28 cellular contexts compared by ENCODE assay signal in genomic region chr5:103668281-103668680, GRCh38.
"Had no signal": no experiment of that assay in that cellular context is flagged by ENCODE, and none has a peak within 500 bp of the region (broad histone marks: within the 10 kb centered on the region; RNA-seq: fewer than 3 reads in every experiment).

No MANE protein-coding gene starts in this region.

- H3K27me3 Mint-ChIP-seq: natural killer cell treated with Interleukin-12 subunit alpha and Interleukin-12 subunit beta and Interleukin-15 and Interleukin-18, amount 100 ng/mL, for 72 hours; stimulated activated memory B cell treated with anti-CD40 and anti-IgM and Interleukin-4, amounts not matched to agents 10 μg/mL and 1 μg/mL and 100 μg/mL, for 72 hours; stimulated activated naive CD8-positive, alpha-beta T cell treated with anti-CD3 and anti-CD28 coated beads, Interleukin-15, Interleukin-2, amounts not matched to agents 100 ng/mL and 50 ng/mL, for 24 hours had no signal

- H3K4me1 ChIP-seq: colonic mucosa, esophagus muscularis mucosa, gastroesophageal sphincter, left ventricle myocardium inferior, lower lobe of right lung, prostate gland, tibial artery, upper lobe of left lung, uterus had no signal

- H3K4me3 ChIP-seq: colonic mucosa, dorsolateral prefrontal cortex, esophagus muscularis mucosa, gastroesophageal sphincter, left ventricle myocardium inferior, lower lobe of right lung, pancreas, prostate gland, spleen, tibial artery, upper lobe of left lung, uterus had no signal

- H3K27ac ChIP-seq: colonic mucosa, dorsolateral prefrontal cortex, epithelial cell of prostate, esophagus muscularis mucosa, gastroesophageal sphincter, left ventricle myocardium inferior, lower lobe of right lung, pancreas, prostate gland, spleen, tibial artery, upper lobe of left lung, uterus had no signal

- H3K9me3 ChIP-seq: colonic mucosa, pancreas, prostate gland, tibial artery, upper lobe of left lung, uterus had no signal

- H3K27me3 ChIP-seq: colonic mucosa, esophagus muscularis mucosa, gastroesophageal sphincter, pancreas, spleen, tibial artery, upper lobe of left lung, uterus had no signal

- DNase-seq: colonic mucosa; dorsolateral prefrontal cortex; effector CD8-positive, alpha-beta T cell; foreskin fibroblast; immature natural killer cell; left ventricle myocardium inferior; lower lobe of right lung; mesenchymal stem cell; midbrain; occipital lobe; pancreas; retina; spleen; stimulated activated CD4-positive, alpha-beta T cell treated with anti-CD3 and anti-CD28 coated beads, Interleukin-15, amount 100 ng/mL, for 24 hours; stimulated activated CD4-positive, alpha-beta T cell treated with anti-CD3 and anti-CD28 coated beads, Interleukin-1b, Interleukin-23, amount 100 ng/mL, for 48 hours; stimulated activated CD4-positive, alpha-beta T cell treated with anti-CD3 and anti-CD28 coated beads, Interleukin-4, amount 100 ng/mL, for 24 hours; tibial artery; upper lobe of left lung; uterus had no signal

- H3K36me3 Mint-ChIP-seq: immature natural killer cell; natural killer cell treated with Interleukin-12 subunit alpha and Interleukin-12 subunit beta and Interleukin-15 and Interleukin-18, amount 100 ng/mL, for 72 hours; stimulated activated memory B cell treated with anti-CD40 and anti-IgM and Interleukin-4, amounts not matched to agents 10 μg/mL and 1 μg/mL and 100 μg/mL, for 72 hours had no signal

- H3K36me3 ChIP-seq: colonic mucosa, esophagus muscularis mucosa, gastroesophageal sphincter, left ventricle myocardium inferior, lower lobe of right lung, pancreas, prostate gland, spleen, tibial artery, upper lobe of left lung had no signal

- H3K4me1 Mint-ChIP-seq: immature natural killer cell; stimulated activated memory B cell treated with anti-CD40 and anti-IgM and Interleukin-4, amounts not matched to agents 10 μg/mL and 1 μg/mL and 100 μg/mL, for 72 hours had no signal

- H3K4me3 Mint-ChIP-seq: immature natural killer cell; natural killer cell treated with Interleukin-12 subunit alpha and Interleukin-12 subunit beta and Interleukin-15 and Interleukin-18, amount 100 ng/mL, for 72 hours; stimulated activated memory B cell treated with anti-CD40 and anti-IgM and Interleukin-4, amounts not matched to agents 10 μg/mL and 1 μg/mL and 100 μg/mL, for 72 hours; stimulated activated naive CD8-positive, alpha-beta T cell treated with anti-CD3 and anti-CD28 coated beads, Interleukin-15, Interleukin-2, amounts not matched to agents 100 ng/mL and 50 ng/mL, for 24 hours had no signal

- H3K27ac Mint-ChIP-seq: immature natural killer cell; natural killer cell treated with Interleukin-12 subunit alpha and Interleukin-12 subunit beta and Interleukin-15 and Interleukin-18, amount 100 ng/mL, for 72 hours; stimulated activated memory B cell treated with anti-CD40 and anti-IgM and Interleukin-4, amounts not matched to agents 10 μg/mL and 1 μg/mL and 100 μg/mL, for 72 hours; stimulated activated naive CD8-positive, alpha-beta T cell treated with anti-CD3 and anti-CD28 coated beads, Interleukin-15, Interleukin-2, amounts not matched to agents 100 ng/mL and 50 ng/mL, for 24 hours had no signal

- ATAC-seq: gastroesophageal sphincter; lower lobe of right lung; natural killer cell treated with Interleukin-12 subunit alpha and Interleukin-12 subunit beta and Interleukin-15 and Interleukin-18, amount 100 ng/mL, for 72 hours; pancreas; sciatic nerve; stimulated activated memory B cell treated with anti-CD40 and anti-IgM and Interleukin-4, amounts not matched to agents 10 μg/mL and 1 μg/mL and 100 μg/mL, for 72 hours had no signal

- FAIRE-seq: keratinocyte, pancreas had no signal
